In genomic region chr9:37747271-37747753, GRCh38 we compare ENCODE assay signal across 8 cellular contexts. TPM values are rescaled to one million over a fixed set of nuclear protein-coding genes. Genes with fewer than 3 reads are reported as not detected.
DNase-seq lines count a peak whose midpoint lies in the region; ATAC-seq and TF ChIP-seq lines count a peak whose summit lies in the region.

No MANE protein-coding gene starts in this region.

- intact Hi-C loops in Right ventricle myocardium superior (cut with DNase I), result loop anchor here (10.0 kb wide), 2 partner anchors 53 to 637 kb away; no protein-coding TSS in a partner anchor
- intact Hi-C loops in psoas muscle (cut with DNase I), result loop anchor here (5.0 to 10.0 kb wide), 4 partner anchors 165 to 647 kb away; partner anchors contain the start of gene ALDH1B1 (in 1 of the 2)

- H3K4me3 Mint-ChIP-seq in activated naive CD4-positive, alpha-beta T cell treated with anti-CD3 and anti-CD28 coated beads, Interleukin-2, amount 10 ng/mL, durations not matched to agents 7 days and 5 days, result no peak overlapping the region

- H3K27ac Mint-ChIP-seq in activated naive CD4-positive, alpha-beta T cell treated with anti-CD3 and anti-CD28 coated beads, Interleukin-2, amount 10 ng/mL, durations not matched to agents 7 days and 5 days, result no peak overlapping the region

- H3K27ac ChIP-seq in RWPE2 (ENCODE audit: poor library complexity, severe bottlenecking) (no peak overlapping the region), psoas muscle (no peak overlapping the region)

- ATAC-seq in GM18867 (IDR thresholded peaks at IDR 0.05; ENCODE audit: unreplicated experiment) (peak; percentile 58), RWPE2 (ENCODE audit: low read depth) (peak; percentile 88), Right ventricle myocardium superior (ENCODE audit: poor library complexity) (peak; percentile 81), psoas muscle (peak; percentile 73 to 92 (median 82)), HG03457 (IDR thresholded peaks at IDR 0.05; ENCODE audit: unreplicated experiment) (no peak)

- H3K4me1 ChIP-seq in RWPE2 (ENCODE audit: insufficient read depth, poor library complexity, severe bottlenecking) (no peaks in the 10 kb centered on the region), psoas muscle (no peaks in the 10 kb centered on the region)

- no peaks in the 10 kb centered on the region for H3K36me3 Mint-ChIP-seq in activated naive CD4-positive, alpha-beta T cell treated with anti-CD3 and anti-CD28 coated beads, Interleukin-2, amount 10 ng/mL, durations not matched to agents 7 days and 5 days

- no peaks in the 10 kb centered on the region for H3K27me3 ChIP-seq in RWPE2 (ENCODE audit: insufficient read depth, poor library complexity, severe bottlenecking)
- no peaks in the 10 kb centered on the region for H3K27me3 ChIP-seq in psoas muscle (ENCODE audit: insufficient read depth in 3 of 3, low read length in 2 of 3)

- TF ChIP-seq CTCF in RWPE2 (IDR thresholded peaks at IDR 0.05; ENCODE audit: poor library complexity, severe bottlenecking) (peak; percentile 94), psoas muscle (IDR thresholded peaks at IDR 0.05) (peak; percentile 89)

- CTCF ChIA-PET in activated naive CD4-positive, alpha-beta T cell treated with anti-CD3 and anti-CD28 coated beads, Interleukin-2, amount 10 ng/mL, durations not matched to agents 7 days and 5 days (lab: Charles Lee), result interaction anchor here (1.0 to 1.9 kb wide), 3 partner anchors 10 to 166 kb away, joined by 3 to 8 read pairs (median 3); no protein-coding TSS in a partner anchor

- 34 to 42% (median 34%) methylated on average over 3 of the region's 3 CpGs for WGBS in psoas muscle, 3 donors

- H3K4me3 ChIP-seq in RWPE2 (ENCODE audit: severe bottlenecking) (no peak overlapping the region), psoas muscle (no peak overlapping the region)

- H3K36me3 ChIP-seq in RWPE2 (ENCODE audit: low read depth) (no peaks in the 10 kb centered on the region), psoas muscle (ENCODE audit: insufficient read depth in 1 of 2, low read depth in 1 of 2) (no peaks in the 10 kb centered on the region)

- peaks cover 6% of the 10 kb centered on the region for H3K27me3 Mint-ChIP-seq in activated naive CD4-positive, alpha-beta T cell treated with anti-CD3 and anti-CD28 coated beads, Interleukin-2, amount 10 ng/mL, durations not matched to agents 7 days and 5 days

- peak; percentile 49 to 71 for DNase-seq in AML-193 (lab: John Stamatoyannopoulos, UW)
- peak; percentile 68 for DNase-seq in KBM-7
- DNase-seq in RWPE2 (ENCODE audit: low spot score), result no peak
- peak; percentile 74 for DNase-seq in activated naive CD4-positive, alpha-beta T cell treated with anti-CD3 and anti-CD28 coated beads, Interleukin-2, amount 10 ng/mL, durations not matched to agents 7 days and 5 days
- DNase-seq in Right ventricle myocardium superior, result no peak
- DNase-seq in psoas muscle, result peak in 1 of 2 donors; percentile 49

- in situ Hi-C loops in KBM-7 (cut with MboI; ENCODE audit: low pct_unique_long_range_greater_than_20kb, low sequenced_read_pairs), result loop anchor here (25.0 kb wide), 2 partner anchors 340 to 640 kb away; partner anchors contain the start of gene ALDH1B1

- H3K9me3 Mint-ChIP-seq in activated naive CD4-positive, alpha-beta T cell treated with anti-CD3 and anti-CD28 coated beads, Interleukin-2, amount 10 ng/mL, durations not matched to agents 7 days and 5 days, result no peaks in the 10 kb centered on the region

- H3K9me3 ChIP-seq in RWPE2 (ENCODE audit: severe bottlenecking), result no peaks in the 10 kb centered on the region
- H3K9me3 ChIP-seq in psoas muscle, result no peaks in the 10 kb centered on the region

- H3K4me1 Mint-ChIP-seq in activated naive CD4-positive, alpha-beta T cell treated with anti-CD3 and anti-CD28 coated beads, Interleukin-2, amount 10 ng/mL, durations not matched to agents 7 days and 5 days, result no peaks in the 10 kb centered on the region

RNA-seq across cellular contexts. Expression of gene TRMT10B, which starts 6.3 kb away (rescaled TPM):
- total RNA-seq in Right ventricle myocardium superior (3.7 TPM), psoas muscle (1 to 10 TPM; 1.3 to 5.5 (median 2.8) TPM)
- 1 to 10 TPM; 2.8 to 7.2 (median 3.2) TPM for polyA plus RNA-seq in psoas muscle

RNA-seq across cellular contexts. Expression of gene EXOSC3, which starts 37.6 kb away (rescaled TPM):
- total RNA-seq in Right ventricle myocardium superior (18.6 TPM), psoas muscle (10 to 100 TPM; 12.9 to 18.9 (median 13.9) TPM)
- 10 to 100 TPM; 18.3 to 48.9 (median 43.0) TPM for polyA plus RNA-seq in psoas muscle

RNA-seq across cellular contexts. Expression of gene DCAF10, which starts 53.3 kb away (rescaled TPM):
- 14.8 TPM for total RNA-seq in Right ventricle myocardium superior
- total RNA-seq in psoas muscle, result 10 to 100 TPM; 20.2 to 27.2 (median 22.4) TPM
- 10 to 100 TPM in 2 of 3 donors, 1 to 10 TPM in 1; 9.7 to 17.9 (median 16.5) TPM for polyA plus RNA-seq in psoas muscle

Comparison
In these comparisons a context has a peak if more than half of its experiments do, and no peak if none do; other contexts are left out.
1. DNase-seq: peak in AML-193 (2 of 2), KBM-7 (single experiment) and activated naive CD4-positive, alpha-beta T cell treated with anti-CD3 and anti-CD28 coated beads, Interleukin-2, amount 10 ng/mL, durations not matched to agents 7 days and 5 days (single experiment); none in RWPE2 (single experiment) and Right ventricle myocardium superior (single experiment).